16 cellular contexts compared by ENCODE assay signal in the genomic region with DNA sequence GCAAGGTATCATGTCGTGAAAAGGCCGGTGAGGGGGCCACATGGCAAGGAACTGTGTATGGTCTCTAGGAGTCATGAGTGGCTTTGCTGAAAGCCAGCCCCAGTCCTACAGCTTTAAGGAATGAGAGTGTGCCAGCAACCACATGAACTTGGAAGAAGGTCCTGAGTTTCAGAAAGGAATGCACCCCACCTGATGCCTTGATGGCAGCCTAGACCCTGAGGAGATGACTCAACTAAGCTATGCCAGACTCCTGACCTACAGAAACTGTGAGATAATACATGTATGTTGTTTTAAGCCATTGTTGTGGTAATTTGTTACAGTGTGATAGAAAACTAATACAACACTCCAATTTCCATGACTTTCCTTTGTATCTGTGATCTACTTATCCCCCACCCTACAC. TPM values are rescaled to one million over a fixed set of nuclear protein-coding genes. Genes with fewer than 3 reads are reported as not detected.
DNase-seq lines count a peak whose midpoint lies in the region; ATAC-seq and TF ChIP-seq lines count a peak whose summit lies in the region.
"Had no signal": no experiment of that assay in that cellular context is flagged by ENCODE, and none has a peak within 500 bp of the region (broad histone marks: within the 10 kb centered on the region; RNA-seq: fewer than 3 reads in every experiment).

No MANE protein-coding gene starts in this region.

- CTCF ChIA-PET in Caco-2 (lab: Charles Lee), result no interaction called here

- H3K36me3 ChIP-seq in mucosa of descending colon (ENCODE audit: low read depth) (no peaks in the 10 kb centered on the region), Caco-2 (ENCODE audit: control insufficient read depth, insufficient read depth, low read length) (no peaks in the 10 kb centered on the region), esophagus squamous epithelium (no peaks in the 10 kb centered on the region)
- H3K36me3 ChIP-seq: upper lobe of left lung had no signal

- no peaks in the 10 kb centered on the region for H3K36me3 Mint-ChIP-seq in Caco-2 (ENCODE audit: insufficient read depth, unreplicated experiment)

- POLR2A ChIA-PET in Caco-2 (lab: Charles Lee), result no interaction called here

- 77 to 80% methylated on average over 1 to 2 of the region's 2 CpGs for WGBS in esophagus squamous epithelium, 2 donors

- H3K27me3 Mint-ChIP-seq in Caco-2 (ENCODE audit: insufficient read depth, unreplicated experiment), result peaks cover 2% of the 10 kb centered on the region

- ATAC-seq in mucosa of descending colon, result no peak

- H3K4me1 ChIP-seq in mucosa of descending colon (ENCODE audit: low read depth), result no peaks in the 10 kb centered on the region
- no peaks in the 10 kb centered on the region for H3K4me1 ChIP-seq in Caco-2
- H3K4me1 ChIP-seq in esophagus squamous epithelium, result no peaks in the 10 kb centered on the region
- H3K4me1 ChIP-seq: parathyroid adenoma, upper lobe of left lung had no signal

- no peak overlapping the region for H3K4me3 Mint-ChIP-seq in Caco-2 (ENCODE audit: unreplicated experiment)
- H3K4me3 Mint-ChIP-seq: activated CD4-positive, alpha-beta memory T cell treated with anti-CD3 and anti-CD28 coated beads, Interleukin-2, amount 10 ng/mL, durations not matched to agents 7 days and 5 days had no signal

- no peak for TF ChIP-seq POLR2A in esophagus squamous epithelium (IDR thresholded peaks at IDR 0.05)

- TF ChIP-seq CTCF in astrocyte of the spinal cord (IDR thresholded peaks at IDR 0.05; ENCODE audit: low read depth, low read length), result no peak
- no peak for TF ChIP-seq CTCF in mucosa of descending colon (IDR thresholded peaks at IDR 0.05)
- no peak for TF ChIP-seq CTCF in Caco-2 (IDR thresholded peaks at IDR 0.05; ENCODE audit: insufficient read depth in 1 of 2, low read depth in 1 of 2, low read length in 1 of 2, severe bottlenecking in 1 of 2, unreplicated experiment in 1 of 2)
- no peak for TF ChIP-seq CTCF in esophagus squamous epithelium (IDR thresholded peaks at IDR 0.05)
- no peak for TF ChIP-seq CTCF in GM13976 (IDR thresholded peaks at IDR 0.05; ENCODE audit: borderline replicate concordance, control extremely low read depth, extremely low read depth, insufficient read depth, missing control alignments)

- peaks cover 13% of the 10 kb centered on the region for H3K9me3 Mint-ChIP-seq in Caco-2 (ENCODE audit: unreplicated experiment)
- H3K9me3 Mint-ChIP-seq: activated CD4-positive, alpha-beta memory T cell treated with anti-CD3 and anti-CD28 coated beads, Interleukin-2, amount 10 ng/mL, durations not matched to agents 7 days and 5 days had no signal

- no TSS peak for BruUV-seq in Caco-2 (replicated peaks; lab: Mats Ljungman, UMichigan)

- no peaks in the 10 kb centered on the region for H3K9me3 ChIP-seq in mucosa of descending colon
- H3K9me3 ChIP-seq in Caco-2, result no peaks in the 10 kb centered on the region
- no peaks in the 10 kb centered on the region for H3K9me3 ChIP-seq in esophagus squamous epithelium
- H3K9me3 ChIP-seq: upper lobe of left lung had no signal

- no peaks in the 10 kb centered on the region for H3K27me3 ChIP-seq in Caco-2 (replicated peaks; ENCODE audit: control insufficient read depth, insufficient read depth, low read length)
- H3K27me3 ChIP-seq in esophagus squamous epithelium, result no peaks in the 10 kb centered on the region
- H3K27me3 ChIP-seq: upper lobe of left lung had no signal

- no peak overlapping the region for H3K27ac ChIP-seq in esophagus squamous epithelium
- H3K27ac ChIP-seq: parathyroid adenoma, upper lobe of left lung had no signal

- no peak overlapping the region for H3K4me3 ChIP-seq in astrocyte of the spinal cord (ENCODE audit: low read depth, low read length)
- no peak overlapping the region for H3K4me3 ChIP-seq in mucosa of descending colon
- H3K4me3 ChIP-seq in Caco-2 (ENCODE audit: low read depth, low read length), result no peak overlapping the region
- H3K4me3 ChIP-seq in esophagus squamous epithelium, result no peak overlapping the region
- H3K4me3 ChIP-seq: upper lobe of left lung had no signal

- H3K4me1 Mint-ChIP-seq in Caco-2 (ENCODE audit: low read depth, unreplicated experiment), result no peaks in the 10 kb centered on the region
- H3K4me1 Mint-ChIP-seq: activated CD4-positive, alpha-beta memory T cell treated with anti-CD3 and anti-CD28 coated beads, Interleukin-2, amount 10 ng/mL, durations not matched to agents 7 days and 5 days had no signal

- DNase-seq in AG08395 (ENCODE audit: low spot score), result peak; percentile 36
- peak; percentile 23 for DNase-seq in HS-5 (ENCODE audit: low read depth)
- DNase-seq in astrocyte of the spinal cord (ENCODE audit: low read depth, low spot score), result peak; percentile 88
- DNase-seq in islet precursor cell, result peak; percentile 58
- no peak for DNase-seq in mucosa of descending colon
- DNase-seq in Caco-2, result no peak
- DNase-seq in esophagus squamous epithelium (lab: John Stamatoyannopoulos, UW), result no peak
- DNase-seq in GM13976 (ENCODE audit: low spot score), result no peak
- DNase-seq: activated CD4-positive, alpha-beta memory T cell treated with anti-CD3 and anti-CD28 coated beads, Interleukin-2, amount 10 ng/mL, durations not matched to agents 7 days and 5 days; cortex of kidney; KG1; NCI-H1417 treated with DMSO at 0.1 percent for 48 hours; stimulated activated CD4-positive, alpha-beta T cell treated with anti-CD3 and anti-CD28 coated beads, Interleukin-12 subunit alpha, Interleukin-12 subunit beta, amount 100 ng/mL, for 4 hours; stimulated activated naive CD4-positive, alpha-beta T cell treated with Interleukin-2 at 50 U/mL for 16 hours; upper lobe of left lung had no signal

- no peak overlapping the region for H3K27ac Mint-ChIP-seq in Caco-2 (ENCODE audit: unreplicated experiment)
- H3K27ac Mint-ChIP-seq: activated CD4-positive, alpha-beta memory T cell treated with anti-CD3 and anti-CD28 coated beads, Interleukin-2, amount 10 ng/mL, durations not matched to agents 7 days and 5 days had no signal

- intact Hi-C loops in mucosa of descending colon (cut with DNase I, micrococcal nuclease) (no loop called here), Caco-2 (cut with micrococcal nuclease; ENCODE audit: unreplicated experiment) (no loop called here), esophagus squamous epithelium (cut with DNase I) (no loop called here)

- in situ Hi-C loops in astrocyte of the spinal cord (cut with HindIII; ENCODE audit: low sequenced_read_pairs), result no loop called here
- in situ Hi-C loops in GM13976 (cut with MboI; ENCODE audit: low sequenced_read_pairs, unreplicated experiment), result no loop called here

RNA-seq across cellular contexts. Expression of gene AKT3, which starts 33.5 kb away (rescaled TPM):
- total RNA-seq in mucosa of descending colon, result 100 to 1,000 TPM in 1 of 3 donors, 10 to 100 TPM in 1, 1 to 10 TPM in 1; 8.2 to 119 (median 12.6) TPM
- 3.7 and 4.0 TPM in 2 replicates for total RNA-seq in Caco-2 (2022)
- 10 to 100 TPM in 2 of 4 donors, 1 to 10 TPM in 2; 2.0 to 32.2 (median 9.3) TPM for total RNA-seq in esophagus squamous epithelium

Comparison
In these comparisons a context has a peak if more than half of its experiments do, and no peak if none do; other contexts are left out.
1. DNase-seq: peak in AG08395 (single experiment), HS-5 (single experiment), astrocyte of the spinal cord (single experiment) and islet precursor cell (single experiment); none in mucosa of descending colon (0 of 3), Caco-2 (0 of 2), esophagus squamous epithelium (single experiment) and GM13976 (single experiment).